In genomic region chr4:139692300-139693012, GRCh38 we compare ENCODE assay signal across 8 cellular contexts. TPM values are rescaled to one million over a fixed set of nuclear protein-coding genes. Genes with fewer than 3 reads are reported as not detected.
DNase-seq lines count a peak whose midpoint lies in the region; TF ChIP-seq lines count a peak whose summit lies in the region.
"Had no signal": no experiment of that assay in that cellular context is flagged by ENCODE, and none has a peak within 500 bp of the region (broad histone marks: within the 10 kb centered on the region; RNA-seq: fewer than 3 reads in every experiment).

No MANE protein-coding gene starts in this region.

- no peak for TF ChIP-seq POLR2A in stomach (IDR thresholded peaks at IDR 0.05)

- H3K9me3 Mint-ChIP-seq in endothelial cell (ENCODE audit: unreplicated experiment): no peaks in the 10 kb centered on the region

- peaks cover 0 to 14% (median 10%) of the 10 kb centered on the region in 4 donors for H3K4me1 ChIP-seq in stomach

- H3K27ac ChIP-seq in stomach: peak overlapping the region in 1 of 5 donors; percentile 35

- no peaks in the 10 kb centered on the region for H3K27me3 ChIP-seq in stomach

- peak; percentile 83 for DNase-seq in MV-4-11 (lab: John Stamatoyannopoulos, UW)
- DNase-seq in endothelial cell (ENCODE audit: low spot score): peak; percentile 32
- peak; percentile 65 for DNase-seq in pons (ENCODE audit: low spot score)
- DNase-seq in posterior cingulate gyrus: no peak
- DNase-seq in stomach: no peak
- DNase-seq in HEK293T (ENCODE audit: extremely low spot score): no peak
- DNase-seq: cerebellar nuclear complex had no signal

- POLR2A ChIA-PET in HEK293T (lab: Yijun Ruan, JAX): no interaction called here

- peak overlapping the region; percentile 82 for H3K27ac Mint-ChIP-seq in endothelial cell (ENCODE audit: unreplicated experiment)

- intact Hi-C loops in posterior cingulate gyrus (cut with DNase I) (no loop called here), stomach (cut with DNase I; ENCODE audit: low total_unique reads) (no loop called here)

- H3K36me3 Mint-ChIP-seq in endothelial cell (ENCODE audit: low read depth, unreplicated experiment): peaks cover 31% of the 10 kb centered on the region

- no peak for TF ChIP-seq EP300 in stomach (IDR thresholded peaks at IDR 0.05)

- peaks cover 4% of the 10 kb centered on the region for H3K27me3 Mint-ChIP-seq in endothelial cell (ENCODE audit: unreplicated experiment)

- H3K4me3 Mint-ChIP-seq in endothelial cell (ENCODE audit: unreplicated experiment): peak overlapping the region; percentile 17

- WGBS in stomach, 5 donors: 27 to 35% (median 31%) methylated on average over 4 of the region's 4 CpGs

- TF ChIP-seq CTCF in GM12874 (IDR thresholded peaks at IDR 0.05; ENCODE audit: insufficient read depth, low read depth, low read length): peak; percentile 15; the same call in 1 of the 2 replicates
- TF ChIP-seq CTCF in endothelial cell (IDR thresholded peaks at IDR 0.05; ENCODE audit: unreplicated experiment): no peak
- TF ChIP-seq CTCF in stomach (IDR thresholded peaks at IDR 0.05): no peak

- H3K4me3 ChIP-seq in stomach: no peak overlapping the region

- peaks cover 0 to 39% (median 25%) of the 10 kb centered on the region in 4 donors for H3K36me3 ChIP-seq in stomach

- H3K9me3 ChIP-seq in stomach: peaks cover 0 to 4% (median 2%) of the 10 kb centered on the region in 4 donors

- H3K4me1 Mint-ChIP-seq in endothelial cell (ENCODE audit: unreplicated experiment): peaks cover 26% of the 10 kb centered on the region

- CTCF ChIA-PET in HEK293T (lab: Yijun Ruan, JAX): interaction anchor here (0.6 kb wide), 1 partner anchor 1185 kb away, joined by 6 read pairs; no protein-coding TSS in a partner anchor

TF ChIP-seq in HEK293T, 16 proteins besides CTCF, POLR2A, EP300 and RAD21:
- TF ChIP-seq L3MBTL2 (conservative IDR thresholded peaks at IDR 0.05) (no peak), FOXM1 (IDR thresholded peaks at IDR 0.05; ENCODE audit: borderline replicate concordance) (no peak), BHLHE40 (IDR thresholded peaks at IDR 0.05; ENCODE audit: borderline replicate concordance) (no peak), NFRKB (IDR thresholded peaks at IDR 0.05) (no peak), ARNT (IDR thresholded peaks at IDR 0.05) (no peak), SP1 (IDR thresholded peaks at IDR 0.05) (no peak), ELF4 (IDR thresholded peaks at IDR 0.05) (no peak), ZNF384 (IDR thresholded peaks at IDR 0.05) (no peak), PKNOX1 (IDR thresholded peaks at IDR 0.05) (no peak), HDGF (IDR thresholded peaks at IDR 0.05; ENCODE audit: borderline replicate concordance) (no peak), LEF1 (IDR thresholded peaks at IDR 0.05; ENCODE audit: borderline replicate concordance) (no peak), SUZ12 (IDR thresholded peaks at IDR 0.05) (no peak), FOXK2 (IDR thresholded peaks at IDR 0.05) (no peak), FOXA1 (IDR thresholded peaks at IDR 0.05) (no peak), TARDBP (IDR thresholded peaks at IDR 0.05) (no peak)

RNA-seq across cellular contexts. Expression of gene MGST2, which starts 26.8 kb away (rescaled TPM):
- total RNA-seq in endothelial cell (ENCODE audit: unreplicated experiment) (98.3 TPM), stomach (100 to 1,000 TPM in 1 of 5 donors, 10 to 100 TPM in 3, 1 to 10 TPM in 1; 7.6 to 153 (median 36.1) TPM)
- polyA plus RNA-seq in stomach: 100 to 1,000 TPM in 1 of 3 donors, 10 to 100 TPM in 2; 46.1 to 271 (median 48.4) TPM

Comparison
In these comparisons a context has a peak if more than half of its experiments do, and no peak if none do; other contexts are left out.
1. DNase-seq: peak in MV-4-11 (single experiment), endothelial cell (single experiment) and pons (single experiment); none in posterior cingulate gyrus (0 of 10), stomach (single experiment) and HEK293T (single experiment).